13 cellular contexts compared by ENCODE assay signal in genomic region chr20:33793011-33793931, GRCh38. TPM values are rescaled to one million over a fixed set of nuclear protein-coding genes. Genes with fewer than 3 reads are reported as not detected.
A peak's percentile ranks its signal among the peaks of the same experiment; 100 is the strongest.
DNase-seq lines count a peak whose midpoint lies in the region; ATAC-seq and TF ChIP-seq lines count a peak whose summit lies in the region.
"Had no signal": no experiment of that assay in that cellular context is flagged by ENCODE, and none has a peak within 500 bp of the region (broad histone marks: within the 10 kb centered on the region; RNA-seq: fewer than 3 reads in every experiment).

No MANE protein-coding gene starts in this region.

- peak; percentile 27 for ATAC-seq in activated CD8-positive, alpha-beta memory T cell treated with anti-CD3 and anti-CD28 coated beads, Interleukin-2, amount 10 ng/mL, durations not matched to agents 7 days and 5 days
- ATAC-seq in HG03108 (IDR thresholded peaks at IDR 0.05; ENCODE audit: unreplicated experiment) = no peak

- 74 to 75% methylated on average over 21 of the region's 21 CpGs for WGBS in thyroid gland, 2 donors

- H3K27me3 Mint-ChIP-seq in activated CD8-positive, alpha-beta memory T cell treated with anti-CD3 and anti-CD28 coated beads, Interleukin-2, amount 10 ng/mL, durations not matched to agents 7 days and 5 days = no peaks in the 10 kb centered on the region
- H3K27me3 Mint-ChIP-seq: T-cell had no signal

- TF ChIP-seq POLR2A in thyroid gland (IDR thresholded peaks at IDR 0.05) = no peak

- DNase-seq in activated CD8-positive, alpha-beta memory T cell treated with anti-CD3 and anti-CD28 coated beads, Interleukin-2, amount 10 ng/mL, durations not matched to agents 7 days and 5 days = no peak
- no peak for DNase-seq in activated CD8-positive, alpha-beta memory T cell treated with anti-CD3 and anti-CD28 coated beads, Interleukin-2, amount 50 U/mL, for 4 hours
- DNase-seq in dedifferentiated amniotic fluid mesenchymal stem cell (ENCODE audit: extremely low spot score) (peak; percentile 9), lung microvascular endothelial cell (ENCODE audit: low read depth in 2 of 2) (peak; percentile 59 to 81), thyroid gland (peak in 1 of 2 donors; percentile 8), HK-2 (ENCODE audit: unreplicated experiment) (no peak)
- DNase-seq in stimulated activated CD4-positive, alpha-beta T cell treated with anti-CD3 and anti-CD28 coated beads, Interleukin-12 subunit alpha, Interleukin-12 subunit beta, amount 100 ng/mL, for 4 hours = no peak
- DNase-seq: ACHN; activated T-cell treated with anti-CD3 and anti-CD28 coated beads, Interleukin-2, amount 50 U/mL, for 1 hour; NCI-H524; T-cell had no signal

- no peaks in the 10 kb centered on the region for H3K27me3 ChIP-seq in thyroid gland

- peak overlapping the region in 2 of 3 donors; percentile 27 to 36 for H3K27ac ChIP-seq in thyroid gland
- H3K27ac ChIP-seq: KMS-11 had no signal

- CTCF ChIA-PET in activated CD8-positive, alpha-beta memory T cell treated with anti-CD3 and anti-CD28 coated beads, Interleukin-2, amount 10 ng/mL, durations not matched to agents 7 days and 5 days (lab: Charles Lee) = interaction anchor here (0.5 to 3.4 kb wide), 25 partner anchors 10 to 1097 kb away, joined by 3 to 17 read pairs (median 4); partner anchors contain the start of genes CHMP4B and ZNF341

- no peak overlapping the region for H3K4me3 Mint-ChIP-seq in activated CD8-positive, alpha-beta memory T cell treated with anti-CD3 and anti-CD28 coated beads, Interleukin-2, amount 10 ng/mL, durations not matched to agents 7 days and 5 days
- H3K4me3 Mint-ChIP-seq: T-cell had no signal

- H3K27ac Mint-ChIP-seq in activated CD8-positive, alpha-beta memory T cell treated with anti-CD3 and anti-CD28 coated beads, Interleukin-2, amount 10 ng/mL, durations not matched to agents 7 days and 5 days = peak overlapping the region; percentile 68

- no peak for TF ChIP-seq CTCF in thyroid gland (IDR thresholded peaks at IDR 0.05)

- peaks cover 26 to 33% of the 10 kb centered on the region in 2 donors for H3K4me1 ChIP-seq in thyroid gland

- no peaks in the 10 kb centered on the region for H3K9me3 ChIP-seq in thyroid gland

- no peak overlapping the region for H3K4me3 ChIP-seq in thyroid gland (replicated peaks in 1 of 3)

- H3K9me3 Mint-ChIP-seq in activated CD8-positive, alpha-beta memory T cell treated with anti-CD3 and anti-CD28 coated beads, Interleukin-2, amount 10 ng/mL, durations not matched to agents 7 days and 5 days (ENCODE audit: low read depth) = no peaks in the 10 kb centered on the region
- H3K9me3 Mint-ChIP-seq: T-cell had no signal

- no peaks in the 10 kb centered on the region for H3K36me3 Mint-ChIP-seq in activated CD8-positive, alpha-beta memory T cell treated with anti-CD3 and anti-CD28 coated beads, Interleukin-2, amount 10 ng/mL, durations not matched to agents 7 days and 5 days

- peaks cover 16% of the 10 kb centered on the region for H3K4me1 Mint-ChIP-seq in activated CD8-positive, alpha-beta memory T cell treated with anti-CD3 and anti-CD28 coated beads, Interleukin-2, amount 10 ng/mL, durations not matched to agents 7 days and 5 days

- H3K36me3 ChIP-seq in thyroid gland = no peaks in the 10 kb centered on the region

- intact Hi-C loops in thyroid gland (cut with DNase I) = no loop called here

RNA-seq across cellular contexts. Expression of gene CHMP4B, which starts 17.9 kb away (rescaled TPM):
- total RNA-seq in activated CD8-positive, alpha-beta memory T cell treated with anti-CD3 and anti-CD28 coated beads, Interleukin-2, amount 10 ng/mL, durations not matched to agents 7 days and 5 days = 10 to 100 TPM; 79.4 to 81.9 TPM
- total RNA-seq in lung microvascular endothelial cell = 30.3 and 34.1 TPM in 2 replicates
- 10 to 100 TPM; 70.3 to 93.5 (median 85.7) TPM for total RNA-seq in thyroid gland

Comparison
In these comparisons a context has a peak if more than half of its experiments do, and no peak if none do; other contexts are left out.
1. DNase-seq: peak in dedifferentiated amniotic fluid mesenchymal stem cell (single experiment) and lung microvascular endothelial cell (2 of 2); none in activated CD8-positive, alpha-beta memory T cell treated with anti-CD3 and anti-CD28 coated beads, Interleukin-2, amount 10 ng/mL, durations not matched to agents 7 days and 5 days (single experiment), activated CD8-positive, alpha-beta memory T cell treated with anti-CD3 and anti-CD28 coated beads, Interleukin-2, amount 50 U/mL, for 4 hours (single experiment), HK-2 (single experiment) and stimulated activated CD4-positive, alpha-beta T cell treated with anti-CD3 and anti-CD28 coated beads, Interleukin-12 subunit alpha, Interleukin-12 subunit beta, amount 100 ng/mL, for 4 hours (single experiment).